In the genomic region with DNA sequence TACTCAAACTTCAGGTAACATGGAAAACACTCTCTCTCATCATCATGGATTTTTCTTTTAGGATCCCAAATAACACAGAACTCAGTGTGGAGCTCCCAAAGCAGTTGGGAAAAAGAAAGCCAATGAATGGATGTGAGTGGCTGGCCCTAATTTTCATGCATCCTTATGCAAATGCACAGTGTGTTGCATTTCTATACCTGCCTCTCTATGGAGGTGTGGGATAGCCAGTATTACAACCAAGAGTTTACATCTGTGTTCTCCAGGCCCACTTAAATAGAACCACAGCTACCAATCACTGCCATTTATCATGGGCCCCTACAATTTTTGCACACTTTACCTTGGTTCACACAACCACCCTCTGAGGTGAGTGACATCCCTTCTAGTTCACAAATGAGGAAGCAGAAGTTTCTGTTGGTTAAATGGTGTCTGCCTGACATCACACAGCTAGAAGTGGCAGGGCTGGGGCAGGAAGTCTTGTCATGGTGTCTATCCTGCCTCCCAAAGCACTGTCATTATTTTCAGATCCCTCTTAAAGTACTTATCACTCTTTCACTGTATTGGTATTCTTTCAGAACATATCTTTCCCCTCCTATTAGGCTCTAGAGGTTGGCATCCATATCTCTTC, we compare ENCODE assay signal across 10 cellular contexts. TPM values are rescaled to one million over a fixed set of nuclear protein-coding genes. Genes with fewer than 3 reads are reported as not detected.
DNase-seq lines count a peak whose midpoint lies in the region; ATAC-seq, FAIRE-seq and TF ChIP-seq lines count a peak whose summit lies in the region.
"Had no signal": no experiment of that assay in that cellular context is flagged by ENCODE, and none has a peak within 500 bp of the region (broad histone marks: within the 10 kb centered on the region; RNA-seq: fewer than 3 reads in every experiment).

No MANE protein-coding gene starts in this region.

- peak overlapping the region in 1 of 8 donors; percentile 41 for H3K4me3 Mint-ChIP-seq in naive B cell
- no peak overlapping the region for H3K4me3 Mint-ChIP-seq in endothelial cell (ENCODE audit: unreplicated experiment)

- DNase-seq in naive B cell (peak; percentile 21), frontal cortex (ENCODE audit: low spot score in 2 of 2) (no peak), cerebellar cortex (ENCODE audit: low spot score) (no peak), endothelial cell (ENCODE audit: low spot score) (no peak), AG08395 (ENCODE audit: low spot score) (no peak)
- DNase-seq: activated CD4-positive, alpha-beta T cell treated with anti-CD3 and anti-CD28 coated beads, Interleukin-2, amount 50 U/mL, for 1 hour; HCEC 1CT had no signal

- peak; percentile 99 for ATAC-seq in GM19043 (IDR thresholded peaks at IDR 0.05; ENCODE audit: low read depth, unreplicated experiment)
- ATAC-seq in HG02623 (IDR thresholded peaks at IDR 0.05; ENCODE audit: unreplicated experiment) = peak; percentile 97
- ATAC-seq in HG03469 (IDR thresholded peaks at IDR 0.05; ENCODE audit: unreplicated experiment) = peak; percentile 99
- ATAC-seq in naive B cell (ENCODE audit: low read depth in 2 of 2) = peak; percentile 91 to 98

- peaks cover 4 to 18% (median 13%) of the 10 kb centered on the region in 3 donors for H3K4me1 Mint-ChIP-seq in naive B cell
- H3K4me1 Mint-ChIP-seq in endothelial cell (ENCODE audit: unreplicated experiment) = no peaks in the 10 kb centered on the region

- H3K36me3 Mint-ChIP-seq in naive B cell (no peaks in the 10 kb centered on the region), endothelial cell (ENCODE audit: low read depth, unreplicated experiment) (no peaks in the 10 kb centered on the region)

- H3K27me3 Mint-ChIP-seq in naive B cell (peaks cover 4 to 8% (median 5%) of the 10 kb centered on the region in 3 donors), endothelial cell (ENCODE audit: unreplicated experiment) (peaks cover 1% of the 10 kb centered on the region)

- H3K27ac Mint-ChIP-seq in naive B cell (peak overlapping the region in 3 of 6 donors; percentile 52 to 82 (median 79)), endothelial cell (ENCODE audit: unreplicated experiment) (no peak overlapping the region)

- H3K9me3 Mint-ChIP-seq in naive B cell (peaks cover 0 to 6% (median 2%) of the 10 kb centered on the region in 7 donors), endothelial cell (ENCODE audit: unreplicated experiment) (no peaks in the 10 kb centered on the region)

- no peak for FAIRE-seq in frontal cortex (lab: Jason Lieb, UNC)

- no peak for TF ChIP-seq CTCF in endothelial cell (IDR thresholded peaks at IDR 0.05; ENCODE audit: unreplicated experiment)

RNA-seq across cellular contexts. Expression of gene MAMDC2, which starts 17.3 kb away (rescaled TPM):
- polyA plus RNA-seq in naive B cell (ENCODE audit: low read depth in 6 of 6) = not detected
- total RNA-seq in frontal cortex (2.0 TPM), endothelial cell (ENCODE audit: unreplicated experiment) (0.10 TPM)
